Comparison of ENCODE assay signal across 8 cellular contexts in genomic region chr5:39074009-39074886, GRCh38. TPM values are rescaled to one million over a fixed set of nuclear protein-coding genes. Genes with fewer than 3 reads are reported as not detected.
DNase-seq lines count a peak whose midpoint lies in the region; ATAC-seq and TF ChIP-seq lines count a peak whose summit lies in the region.

Gene RICTOR, minus strand, starts transcription at chr5:39074399. Its CDS starts 22 bp downstream, at chr5:39074377.

- H3K9ac ChIP-seq in HUES48 (ENCODE audit: low read depth, low read length): peak within 1 kb of the TSS; percentile 91
- H3K9ac ChIP-seq in NT2/D1 (ENCODE audit: insufficient read length, low read depth): peak within 1 kb of the TSS; percentile 88
- H3K9ac ChIP-seq in endodermal cell (ENCODE audit: extremely low read depth, low read length, poor library complexity, severe bottlenecking): peak within 1 kb of the TSS; percentile 87

- H3K4me3 Mint-ChIP-seq in endodermal cell (peak within 1 kb of the TSS; percentile 89), mesothelial cell of epicardium (peak within 1 kb of the TSS; percentile 98)

- DNase-seq in Caki2 (ENCODE audit: low read depth) (peak; percentile 90), NT2/D1 (ENCODE audit: low read depth, low spot score) (no peak), endodermal cell (peak; percentile 95), mesothelial cell of epicardium (ENCODE audit: low spot score in 2 of 2, unreplicated experiment in 2 of 2) (peak; percentile 86 to 93)
- peak; percentile 67 for DNase-seq in activated CD8-positive, alpha-beta memory T cell treated with anti-CD3 and anti-CD28 coated beads, Interleukin-2, amount 50 U/mL, for 24 hours (ENCODE audit: extremely low read depth)
- peak; percentile 88 for DNase-seq in stimulated activated CD8-positive, alpha-beta memory T cell treated with anti-CD3 and anti-CD28 coated beads, Interleukin-15, amount 100 ng/mL, for 48 hours (ENCODE audit: low read depth in 2 of 2)

- H3K36me3 Mint-ChIP-seq in endodermal cell (ENCODE audit: low read depth) (peaks cover 6% of the 10 kb centered on the region), mesothelial cell of epicardium (peaks cover 5% of the 10 kb centered on the region)

- TF ChIP-seq CTCF in endodermal cell (conservative IDR thresholded peaks at IDR 0.05) (no peak), mesothelial cell of epicardium (IDR thresholded peaks at IDR 0.05; ENCODE audit: unreplicated experiment) (no peak)

- H3K27ac ChIP-seq in HUES48 (ENCODE audit: low read depth, low read length) (peak within 1 kb of the TSS; percentile 100), endodermal cell (ENCODE audit: low read depth, low read length) (peak within 1 kb of the TSS; percentile 97)

- H3K4me1 Mint-ChIP-seq in endodermal cell (peaks cover 11% of the 10 kb centered on the region), mesothelial cell of epicardium (peaks cover 36% of the 10 kb centered on the region)

- H3K36me3 ChIP-seq in HUES48 (ENCODE audit: control insufficient read depth, insufficient read depth, low read length) (0 out of 2 replicates have a peak, but pooled peaks cover under 1% of the 10 kb centered on the region), NT2/D1 (ENCODE audit: insufficient read depth, insufficient read length, low read length) (no peaks in the 10 kb centered on the region), endodermal cell (ENCODE audit: control insufficient read depth, insufficient read depth, low read length) (no peaks in the 10 kb centered on the region)

- H3K9me3 Mint-ChIP-seq in endodermal cell: no peaks in the 10 kb centered on the region
- no peaks in the 10 kb centered on the region for H3K9me3 Mint-ChIP-seq in mesothelial cell of epicardium

- peak; percentile 61 for ATAC-seq in GM21423 (IDR thresholded peaks at IDR 0.05; ENCODE audit: unreplicated experiment)

- in situ Hi-C loops in Caki2 (cut with HindIII; ENCODE audit: low pct_unique_long_range_greater_than_20kb, low sequenced_read_pairs): no loop called here

- WGBS in endodermal cell (ENCODE audit: insufficient coverage in 1 of 2, insufficient read length in 1 of 2), 2 experiments: 0% methylated on average over 35 to 97 of the region's 99 CpGs

- H3K27ac Mint-ChIP-seq in endodermal cell (peak within 1 kb of the TSS; percentile 97), mesothelial cell of epicardium (peak within 1 kb of the TSS; percentile 100)

- H3K4me3 ChIP-seq in HUES48 (ENCODE audit: low read depth, low read length) (peak within 1 kb of the TSS; percentile 89), NT2/D1 (ENCODE audit: insufficient read length, low read depth) (peak within 1 kb of the TSS; percentile 85), endodermal cell (ENCODE audit: low read length) (peak within 1 kb of the TSS; percentile 88)

- H3K4me1 ChIP-seq in HUES48 (ENCODE audit: control insufficient read depth, insufficient read depth, low read length) (peaks cover 21% of the 10 kb centered on the region), NT2/D1 (ENCODE audit: insufficient read depth, insufficient read length) (no peaks in the 10 kb centered on the region), endodermal cell (ENCODE audit: control insufficient read depth, insufficient read depth, low read length) (peaks cover 4% of the 10 kb centered on the region)

- H3K27me3 ChIP-seq in HUES48 (ENCODE audit: control insufficient read depth, insufficient read depth, low read length): no peaks in the 10 kb centered on the region
- H3K27me3 ChIP-seq in NT2/D1 (ENCODE audit: insufficient read depth, insufficient read length): no peaks in the 10 kb centered on the region
- H3K27me3 ChIP-seq in endodermal cell (ENCODE audit: control insufficient read depth, insufficient read depth, low read length, poor library complexity, severe bottlenecking): no peaks in the 10 kb centered on the region

- no peaks in the 10 kb centered on the region for H3K27me3 Mint-ChIP-seq in endodermal cell (ENCODE audit: insufficient read depth)
- H3K27me3 Mint-ChIP-seq in mesothelial cell of epicardium (ENCODE audit: low read depth): no peaks in the 10 kb centered on the region

- H3K9me3 ChIP-seq in HUES48 (ENCODE audit: control insufficient read depth, insufficient read depth, low read length) (no peaks in the 10 kb centered on the region), NT2/D1 (ENCODE audit: insufficient read depth, low read length) (no peaks in the 10 kb centered on the region), endodermal cell (ENCODE audit: control insufficient read depth, low read length) (no peaks in the 10 kb centered on the region)

RNA-seq across cellular contexts. Expression of gene RICTOR, which starts in this region (rescaled TPM):
- total RNA-seq in Caki2 (2014; rRNA removed; shearing (Covaris generic); ENCODE audit: low replicate concordance): 3.8 and 7.3 TPM in 2 replicates
- 10 to 100 TPM; 27.6 to 31.8 TPM for total RNA-seq in endodermal cell
- polyA plus RNA-seq in endodermal cell (2013, experiment 1 of 2): 13.3 TPM
- polyA plus RNA-seq in endodermal cell (2013, experiment 2 of 2): 13.6 TPM
- 44.4 to 48.6 TPM (median 46.4 TPM) in 3 replicates for total RNA-seq in mesothelial cell of epicardium
